9 cellular contexts compared by ENCODE assay signal in genomic region chr11:13261600-13262061, GRCh38. TPM values are rescaled to one million over a fixed set of nuclear protein-coding genes. Genes with fewer than 3 reads are reported as not detected.
DNase-seq lines count a peak whose midpoint lies in the region; ATAC-seq and TF ChIP-seq lines count a peak whose summit lies in the region.
"Had no signal": no experiment of that assay in that cellular context is flagged by ENCODE, and none has a peak within 500 bp of the region (broad histone marks: within the 10 kb centered on the region; RNA-seq: fewer than 3 reads in every experiment).

No MANE protein-coding gene starts in this region.

- CTCF ChIA-PET in mammary epithelial cell (lab: Charles Lee; ENCODE audit: low non-redundant PET) = no interaction called here

- no TSS peak for BruUV-seq in mammary epithelial cell (replicated peaks; lab: Mats Ljungman, UMichigan)

- no peaks in the 10 kb centered on the region for H3K9me3 Mint-ChIP-seq in T-helper 2 cell treated with Interferon-gamma antibody and Interleukin-4, amounts not matched to agents 5 μg/mL and 100 μg/mL, for 36 hours

- H3K36me3 ChIP-seq in mammary epithelial cell (ENCODE audit: insufficient read depth, low read length) (no peaks in the 10 kb centered on the region), left lung (no peaks in the 10 kb centered on the region), tibial artery (no peaks in the 10 kb centered on the region)

- H3K27me3 ChIP-seq in mammary epithelial cell (ENCODE audit: insufficient read depth, low read length) = no peaks in the 10 kb centered on the region
- H3K27me3 ChIP-seq in left lung = no peaks in the 10 kb centered on the region
- no peaks in the 10 kb centered on the region for H3K27me3 ChIP-seq in tibial artery

- dilution Hi-C loops in mammary epithelial cell (cut with HindIII; ENCODE audit: low sequenced_read_pairs) = loop anchor here (5.0 kb wide), 2 partner anchors 39 to 76 kb away; no protein-coding TSS in a partner anchor

- H3K9me3 ChIP-seq in mammary epithelial cell (replicated peaks; ENCODE audit: insufficient read depth, low read length) = no peaks in the 10 kb centered on the region
- H3K9me3 ChIP-seq in left lung = no peaks in the 10 kb centered on the region
- no peaks in the 10 kb centered on the region for H3K9me3 ChIP-seq in tibial artery

- DNase-seq in HS-27A (ENCODE audit: low read depth) (peak; percentile 81), mammary epithelial cell (peak; percentile 89), left lung (no peak), tibial artery (no peak), SIG-M5 treated with dmso at 0.1 percent for 504 hours (lab: John Stamatoyannopoulos, UW; ENCODE audit: unreplicated experiment) (no peak), GDM1 (lab: John Stamatoyannopoulos, UW) (no peak), NCI-H345 treated with DMSO at 0.1 percent for 48 hours (lab: John Stamatoyannopoulos, UW; ENCODE audit: unreplicated experiment) (no peak)
- DNase-seq in T-helper 2 cell treated with Interferon-gamma antibody and Interleukin-4, amounts not matched to agents 5 μg/mL and 100 μg/mL, for 36 hours (ENCODE audit: low spot score) = no peak

- peak overlapping the region; percentile 100 for H3K27ac ChIP-seq in mammary epithelial cell (ENCODE audit: insufficient read depth, low read depth, low read length)
- peak overlapping the region; percentile 64 to 77 for H3K27ac ChIP-seq in left lung
- peak overlapping the region; percentile 61 to 63 for H3K27ac ChIP-seq in tibial artery
- H3K27ac ChIP-seq: KMS-11 had no signal

- 2% methylated on average over 8 of the region's 8 CpGs for WGBS in mammary epithelial cell (ENCODE audit: low coverage, missing lambda C conversion rate)

- no peaks in the 10 kb centered on the region for H3K79me2 ChIP-seq in mammary epithelial cell (ENCODE audit: insufficient read depth, low read length)

- no peaks in the 10 kb centered on the region for H3K36me3 Mint-ChIP-seq in T-helper 2 cell treated with Interferon-gamma antibody and Interleukin-4, amounts not matched to agents 5 μg/mL and 100 μg/mL, for 36 hours (ENCODE audit: low read depth)

- peak overlapping the region; percentile 73 for H3K4me2 ChIP-seq in mammary epithelial cell (ENCODE audit: insufficient read depth, low read depth, low read length)
- H3K4me2 ChIP-seq: KMS-11 had no signal

- H3K4me1 ChIP-seq in mammary epithelial cell (ENCODE audit: insufficient read depth, low read length) (peaks cover 59% of the 10 kb centered on the region), left lung (peaks cover 17 to 29% of the 10 kb centered on the region in 2 donors), tibial artery (peaks cover 0 to 30% (median 22%) of the 10 kb centered on the region in 4 donors)

- no peak overlapping the region for H3K4me3 Mint-ChIP-seq in T-helper 2 cell treated with Interferon-gamma antibody and Interleukin-4, amounts not matched to agents 5 μg/mL and 100 μg/mL, for 36 hours

- H2AFZ ChIP-seq in mammary epithelial cell (ENCODE audit: low read depth, low read length) = no peak overlapping the region

- in situ Hi-C loops in mammary epithelial cell (cut with MboI; ENCODE audit: low sequenced_read_pairs in 2 of 2) = loop anchor here in 1 of 2 donors (5.0 kb wide), 1 partner anchor 76 kb away; no protein-coding TSS in a partner anchor

- no peak for TF ChIP-seq CTCF in mammary epithelial cell (conservative IDR thresholded peaks at IDR 0.05 in 1 of 2, IDR thresholded peaks at IDR 0.05 in 1 of 2; ENCODE audit: extremely low read depth in 1 of 2, insufficient read depth in 1 of 2, low read depth in 1 of 2, low read length in 2 of 2)
- no peak for TF ChIP-seq CTCF in left lung (IDR thresholded peaks at IDR 0.05)
- TF ChIP-seq CTCF in tibial artery (IDR thresholded peaks at IDR 0.05) = no peak

- H3K27me3 Mint-ChIP-seq in T-helper 2 cell treated with Interferon-gamma antibody and Interleukin-4, amounts not matched to agents 5 μg/mL and 100 μg/mL, for 36 hours (ENCODE audit: low read depth) = peaks cover 33% of the 10 kb centered on the region

- H3K4me3 ChIP-seq in mammary epithelial cell (replicated peaks in 1 of 3; ENCODE audit: insufficient read depth in 1 of 3, low read depth in 2 of 3, low read length in 3 of 3) (no peak overlapping the region), left lung (no peak overlapping the region), tibial artery (peak overlapping the region in 1 of 2 donors; percentile 11)

- H3K9ac ChIP-seq in mammary epithelial cell (ENCODE audit: insufficient read depth, low read length) = peak overlapping the region; percentile 95
- H3K9ac ChIP-seq: KMS-11 had no signal

- intact Hi-C loops in mammary epithelial cell (cut with micrococcal nuclease) = loop anchor here (1.0 kb wide), 3 partner anchors 16 to 74 kb away; partner anchors contain the start of gene BMAL1
- intact Hi-C loops in left lung (cut with DNase I) = no loop called here
- intact Hi-C loops in tibial artery (cut with DNase I; ENCODE audit: low total_unique reads) = no loop called here

- ATAC-seq in left lung = peak; percentile 63

- H4K20me1 ChIP-seq in mammary epithelial cell (ENCODE audit: insufficient read depth, low read length) = no peaks in the 10 kb centered on the region

- H3K4me1 Mint-ChIP-seq in T-helper 2 cell treated with Interferon-gamma antibody and Interleukin-4, amounts not matched to agents 5 μg/mL and 100 μg/mL, for 36 hours (ENCODE audit: low read depth) = peaks cover 14% of the 10 kb centered on the region

- H3K27ac Mint-ChIP-seq in T-helper 2 cell treated with Interferon-gamma antibody and Interleukin-4, amounts not matched to agents 5 μg/mL and 100 μg/mL, for 36 hours = no peak overlapping the region

RNA-seq across cellular contexts. Expression of gene BMAL1, which starts 16.0 kb away (rescaled TPM):
- total RNA-seq in mammary epithelial cell (10 to 100 TPM; 20.8 to 21.2 TPM), left lung (10 to 100 TPM; 21.9 to 31.6 TPM)
- 15.9 TPM for polyA plus RNA-seq in mammary epithelial cell
- 41.6 TPM for polyA minus RNA-seq in mammary epithelial cell

Comparison
In these comparisons a context has a peak if more than half of its experiments do, and no peak if none do; other contexts are left out.
1. DNase-seq: peak in HS-27A (single experiment) and mammary epithelial cell (single experiment); none in left lung (0 of 2), tibial artery (0 of 2), SIG-M5 treated with dmso at 0.1 percent for 504 hours (single experiment), GDM1 (single experiment), NCI-H345 treated with DMSO at 0.1 percent for 48 hours (single experiment) and T-helper 2 cell treated with Interferon-gamma antibody and Interleukin-4, amounts not matched to agents 5 μg/mL and 100 μg/mL, for 36 hours (single experiment).
2. Peak in every context shown above with its lines, with median percentiles within 50 percentile points of each other: H3K27ac ChIP-seq.